ENCODE assay signal across 9 cellular contexts in the genomic region with DNA sequence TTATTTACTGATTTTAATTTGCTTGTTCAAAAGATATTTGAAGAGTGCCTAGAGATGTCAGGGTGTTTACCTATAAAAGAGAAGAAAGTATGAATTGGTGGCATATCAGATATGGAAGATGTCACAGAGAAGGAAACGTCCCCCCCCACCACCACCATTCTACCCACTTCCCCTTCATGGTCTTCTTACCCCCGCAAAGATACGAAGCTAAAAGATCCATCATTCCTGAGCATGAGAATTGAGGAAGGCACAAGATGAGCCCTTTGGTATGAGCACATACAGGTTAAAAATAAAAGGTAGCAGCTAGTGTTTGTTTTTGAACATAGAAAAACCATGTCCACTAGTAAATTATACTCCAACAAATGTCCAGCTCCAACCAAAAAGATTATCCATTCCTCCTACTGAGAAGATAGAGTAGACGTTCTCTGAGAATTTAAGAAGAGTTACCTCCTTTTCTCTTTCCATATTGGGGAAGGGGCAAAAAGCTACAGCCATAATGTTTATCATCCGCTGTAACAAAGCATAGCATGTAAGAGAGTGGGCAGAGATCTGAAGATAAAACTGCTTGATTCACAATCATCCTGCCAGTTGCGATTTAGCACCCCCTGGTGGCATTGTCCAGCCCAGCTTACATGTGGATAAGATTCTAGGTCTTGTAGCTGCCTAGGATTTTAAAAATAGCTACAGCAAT. TPM values are rescaled to one million over a fixed set of nuclear protein-coding genes. Genes with fewer than 3 reads are reported as not detected.
DNase-seq lines count a peak whose midpoint lies in the region; ATAC-seq and TF ChIP-seq lines count a peak whose summit lies in the region.
"Had no signal": no experiment of that assay in that cellular context is flagged by ENCODE, and none has a peak within 500 bp of the region (broad histone marks: within the 10 kb centered on the region; RNA-seq: fewer than 3 reads in every experiment).

No MANE protein-coding gene starts in this region.

- H3K27me3 ChIP-seq in effector memory CD4-positive, alpha-beta T cell (replicated peaks; ENCODE audit: control insufficient read depth, insufficient read depth, low read length, poor library complexity, severe bottlenecking), result no peaks in the 10 kb centered on the region

- no peak for ATAC-seq in HG03457 (IDR thresholded peaks at IDR 0.05; ENCODE audit: unreplicated experiment)

- TF ChIP-seq CTCF in GM10248 (IDR thresholded peaks at IDR 0.05; ENCODE audit: control extremely low read depth, extremely low read depth, low read depth, missing control alignments), result peak; percentile 87

- H3K27ac ChIP-seq in effector memory CD4-positive, alpha-beta T cell (ENCODE audit: insufficient read depth, low read length, poor library complexity, severe bottlenecking), result no peak overlapping the region
- H3K27ac ChIP-seq: skin epidermis had no signal

- DNase-seq in GM10248 (ENCODE audit: extremely low spot score) (peak; percentile 66), HT-29 (ENCODE audit: low spot score) (peak; percentile 91), NK-92 (lab: John Stamatoyannopoulos, UW; ENCODE audit: unreplicated experiment) (peak; percentile 13), medulla oblongata (ENCODE audit: extremely low spot score) (peak; percentile 93)
- peak; percentile 68 to 76 for DNase-seq in activated CD8-positive, alpha-beta memory T cell treated with anti-CD3 and anti-CD28 coated beads for 1 hour (ENCODE audit: extremely low read depth in 1 of 2, low read depth in 1 of 2)
- peak; percentile 56 to 73 (median 57) for DNase-seq in effector memory CD4-positive, alpha-beta T cell
- peak; percentile 62 for DNase-seq in stimulated activated CD8-positive, alpha-beta memory T cell treated with anti-CD3 and anti-CD28 coated beads, Interleukin-15, amount 100 ng/mL, for 24 hours (ENCODE audit: low read depth)

- no peaks in the 10 kb centered on the region for H3K9me3 ChIP-seq in effector memory CD4-positive, alpha-beta T cell (ENCODE audit: control insufficient read depth, low read length)

- POLR2A ChIA-PET in GM10248 (lab: Yijun Ruan, JAX), result no interaction called here

- no peaks in the 10 kb centered on the region for H3K4me1 ChIP-seq in effector memory CD4-positive, alpha-beta T cell (ENCODE audit: control insufficient read depth, insufficient read depth, low read length, poor library complexity, severe bottlenecking)

- CTCF ChIA-PET in GM10248 (lab: Yijun Ruan, JAX), result interaction anchor here (0.6 to 4.8 kb wide), 50 partner anchors 8 to 338 kb away, joined by 3 to 72 read pairs (median 5); partner anchors contain the start of genes HCFC2, HSP90B1, NFYB and TDG

- H3K36me3 ChIP-seq in effector memory CD4-positive, alpha-beta T cell (ENCODE audit: control insufficient read depth, insufficient read depth, low read length), result no peaks in the 10 kb centered on the region

- no peak overlapping the region for H3K4me3 ChIP-seq in effector memory CD4-positive, alpha-beta T cell (ENCODE audit: insufficient read depth, low read depth, low read length, poor library complexity, severe bottlenecking)
- H3K4me3 ChIP-seq: skin epidermis had no signal

RNA-seq across cellular contexts. Expression of gene NFYB, which starts 29.1 kb away (rescaled TPM):
- total RNA-seq in HT-29 (2014; rRNA removed; shearing (Covaris generic)), result 8.8 and 8.9 TPM in 2 replicates

RNA-seq across cellular contexts. Expression of gene HCFC2, which starts 44.6 kb away (rescaled TPM):
- total RNA-seq in HT-29 (2014; rRNA removed; shearing (Covaris generic)), result 0.97 and 1.4 TPM in 2 replicates

RNA-seq across cellular contexts. Expression of gene GLT8D2, which starts 58.9 kb away (rescaled TPM):
- not detected in 2 replicates for total RNA-seq in HT-29 (2014; rRNA removed; shearing (Covaris generic))

Comparison
In these comparisons a context has a peak if more than half of its experiments do, and no peak if none do; other contexts are left out.
1. DNase-seq: peak in every context shown above with its lines; median percentile 93 in medulla oblongata; 91 in HT-29; 72 in activated CD8-positive, alpha-beta memory T cell treated with anti-CD3 and anti-CD28 coated beads for 1 hour; 66 in GM10248; 62 in stimulated activated CD8-positive, alpha-beta memory T cell treated with anti-CD3 and anti-CD28 coated beads, Interleukin-15, amount 100 ng/mL, for 24 hours; 57 in effector memory CD4-positive, alpha-beta T cell; 13 in NK-92.